19 cellular contexts compared by ENCODE assay signal in the genomic region with DNA sequence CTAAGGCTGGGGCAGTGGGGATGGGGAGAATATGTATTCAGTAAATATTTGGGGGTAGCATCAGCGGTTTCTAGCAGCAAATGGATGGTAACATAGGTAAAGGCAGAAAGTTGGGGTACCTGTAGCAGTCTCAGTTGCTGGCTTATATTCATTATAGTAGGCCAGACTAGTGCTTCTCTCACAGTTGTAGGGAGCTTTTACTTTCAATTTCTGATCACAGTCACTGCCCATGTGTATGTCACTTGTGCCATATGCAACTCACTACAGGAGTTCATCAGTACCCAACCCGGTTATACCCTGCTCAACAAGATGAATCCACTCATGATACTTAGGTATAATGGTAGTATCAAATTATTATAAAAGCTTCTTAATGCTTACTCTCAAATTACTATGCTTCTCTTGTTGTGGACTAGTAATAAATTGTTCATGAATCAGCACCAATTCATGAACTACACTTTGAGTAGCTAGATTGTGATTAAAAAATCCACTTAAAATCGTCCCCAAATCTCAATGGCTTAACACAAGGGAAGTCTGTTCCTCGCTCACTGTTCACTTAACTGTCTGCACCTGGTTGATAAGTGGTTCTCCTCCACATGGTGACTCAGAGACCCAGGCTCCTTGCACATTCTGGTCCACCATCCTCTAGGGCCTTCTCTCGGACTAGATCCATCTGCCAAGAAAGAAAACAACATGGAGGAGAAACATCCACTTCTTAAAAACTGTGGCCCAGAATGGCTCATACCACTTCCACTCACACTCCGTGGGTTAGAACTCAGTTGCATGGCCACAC. TPM values are rescaled to one million over a fixed set of nuclear protein-coding genes. Genes with fewer than 3 reads are reported as not detected.
DNase-seq lines count a peak whose midpoint lies in the region; ATAC-seq and TF ChIP-seq lines count a peak whose summit lies in the region.
"Had no signal": no experiment of that assay in that cellular context is flagged by ENCODE, and none has a peak within 500 bp of the region (broad histone marks: within the 10 kb centered on the region; RNA-seq: fewer than 3 reads in every experiment).

No MANE protein-coding gene starts in this region.

- no peak overlapping the region for H3K27ac Mint-ChIP-seq in CD4-positive, alpha-beta memory T cell
- H3K27ac Mint-ChIP-seq: activated naive CD8-positive, alpha-beta T cell; stimulated activated naive CD8-positive, alpha-beta T cell treated with anti-CD3 and anti-CD28 coated beads, Interleukin-15, Interleukin-2, amounts not matched to agents 100 ng/mL and 50 ng/mL, for 24 hours had no signal

- no peaks in the 10 kb centered on the region for H3K4me1 ChIP-seq in mesenchymal stem cell (ENCODE audit: control insufficient read depth, insufficient read depth, low read depth, low read length)
- no peaks in the 10 kb centered on the region for H3K4me1 ChIP-seq in CD4-positive, alpha-beta memory T cell (ENCODE audit: insufficient read depth, low read length)
- H3K4me1 ChIP-seq in SK-N-SH (ENCODE audit: control insufficient read depth in 1 of 2, insufficient read depth in 2 of 2, low read depth in 1 of 2, low read length in 1 of 2), result no peaks in the 10 kb centered on the region
- H3K4me1 ChIP-seq: breast epithelium, parathyroid adenoma, uterus had no signal

- no peak overlapping the region for H3K4me2 ChIP-seq in mesenchymal stem cell (ENCODE audit: low read length, poor library complexity, severe bottlenecking)
- no peak overlapping the region for H3K4me2 ChIP-seq in SK-N-SH
- H3K4me2 ChIP-seq: BLaER1 had no signal

- H2BK5ac ChIP-seq in mesenchymal stem cell (ENCODE audit: low read depth, low read length, poor library complexity, severe bottlenecking), result no peak overlapping the region

- H3K36me3 Mint-ChIP-seq in CD4-positive, alpha-beta memory T cell, result no peaks in the 10 kb centered on the region

- H2AFZ ChIP-seq in mesenchymal stem cell (ENCODE audit: low read depth, low read length), result no peak overlapping the region
- H2AFZ ChIP-seq in SK-N-SH (ENCODE audit: low read depth), result no peak overlapping the region
- H2AFZ ChIP-seq: parathyroid adenoma had no signal

- H3K23ac ChIP-seq in mesenchymal stem cell (ENCODE audit: low read length in 2 of 2), result no peak overlapping the region

- H4K20me1 ChIP-seq in SK-N-SH (ENCODE audit: insufficient read depth), result no peaks in the 10 kb centered on the region
- H4K20me1 ChIP-seq: BLaER1 had no signal

- H3K36me3 ChIP-seq in mesenchymal stem cell (ENCODE audit: control insufficient read depth in 1 of 2, insufficient read depth in 2 of 2, low read depth in 1 of 2, low read length in 2 of 2) (no peaks in the 10 kb centered on the region), SK-N-SH (replicated peaks in 1 of 2; ENCODE audit: control insufficient read depth in 1 of 2, insufficient read depth in 2 of 2, low read length in 1 of 2) (no peaks in the 10 kb centered on the region)
- H3K36me3 ChIP-seq in CD4-positive, alpha-beta memory T cell (ENCODE audit: insufficient read depth, low read length), result no peaks in the 10 kb centered on the region
- H3K36me3 ChIP-seq: BLaER1, breast epithelium, uterus, WERI-Rb-1 had no signal

- H3K9ac ChIP-seq in mesenchymal stem cell (ENCODE audit: low read length) (no peak overlapping the region), SK-N-SH (no peak overlapping the region)
- H3K9ac ChIP-seq: BLaER1, parathyroid adenoma had no signal

- no peak overlapping the region for H3K4me3 ChIP-seq in mesenchymal stem cell (ENCODE audit: insufficient read depth in 1 of 2, low read depth in 1 of 2, low read length in 2 of 2)
- no peak overlapping the region for H3K4me3 ChIP-seq in CD4-positive, alpha-beta memory T cell (ENCODE audit: low read length in 2 of 2)
- H3K4me3 ChIP-seq in SK-N-SH (ENCODE audit: low read depth in 2 of 2, low read length in 1 of 2), result no peak overlapping the region
- H3K4me3 ChIP-seq: BLaER1, breast epithelium, uterus had no signal

- H3K27me3 Mint-ChIP-seq in CD4-positive, alpha-beta memory T cell, result peaks cover 3 to 7% of the 10 kb centered on the region in 2 donors
- H3K27me3 Mint-ChIP-seq: stimulated activated naive CD8-positive, alpha-beta T cell treated with anti-CD3 and anti-CD28 coated beads, Interleukin-15, Interleukin-2, amounts not matched to agents 100 ng/mL and 50 ng/mL, for 24 hours had no signal

- no peak overlapping the region for H2AK5ac ChIP-seq in mesenchymal stem cell (ENCODE audit: low read length, severe bottlenecking)

- POLR2A ChIA-PET in CD4-positive, alpha-beta memory T cell (lab: Charles Lee; ENCODE audit: partially characterized antibody), result no interaction called here
- POLR2A ChIA-PET in SK-N-SH (lab: Yijun Ruan, JAX), result no interaction called here

- peaks cover 0 to 5% of the 10 kb centered on the region in 2 experiments for H3K27me3 ChIP-seq in mesenchymal stem cell (ENCODE audit: control insufficient read depth in 1 of 2, insufficient read depth in 1 of 2, low read length in 2 of 2)
- H3K27me3 ChIP-seq in CD4-positive, alpha-beta memory T cell (ENCODE audit: insufficient read depth, low read length), result no peaks in the 10 kb centered on the region
- no peaks in the 10 kb centered on the region for H3K27me3 ChIP-seq in SK-N-SH (ENCODE audit: insufficient read depth)
- H3K27me3 ChIP-seq: BLaER1, breast epithelium, uterus had no signal

- TF ChIP-seq RAD21 in SK-N-SH (IDR thresholded peaks at IDR 0.05; ENCODE audit: low read length), result no peak

- CTCF ChIA-PET in CD4-positive, alpha-beta memory T cell (lab: Charles Lee; ENCODE audit: partially characterized antibody), result no interaction called here
- CTCF ChIA-PET in SK-N-SH (lab: Yijun Ruan, JAX), result interaction anchor here (1.0 to 1.9 kb wide), 2 partner anchors 11 to 72 kb away, joined by 3 to 7 read pairs; no protein-coding TSS in a partner anchor

- 86% methylated on average over 4 of the region's 6 CpGs for WGBS in mesenchymal stem cell
- WGBS in SK-N-SH (ENCODE audit: low lambda C conversion rate), result 35% methylated on average over 6 of the region's 6 CpGs

- DNase-seq in mesenchymal stem cell (no peak), mucosa of gallbladder (ENCODE audit: low spot score) (no peak), SK-N-SH (no peak)
- no peak for DNase-seq in CD4-positive, alpha-beta memory T cell
- DNase-seq: activated CD8-positive, alpha-beta memory T cell treated with anti-CD3 and anti-CD28 coated beads, Interleukin-2, amount 50 U/mL, for 4 hours; effector CD8-positive, alpha-beta T cell; NCI-H1930; NCI-H526; SW 1271; uterus; WERI-Rb-1 had no signal

- ATAC-seq in GM18511 (IDR thresholded peaks at IDR 0.05; ENCODE audit: unreplicated experiment), result peak; percentile 82
- peak; percentile 68 for ATAC-seq in GM19463 (IDR thresholded peaks at IDR 0.05; ENCODE audit: unreplicated experiment)
- ATAC-seq in HG03135 (IDR thresholded peaks at IDR 0.05; ENCODE audit: unreplicated experiment), result peak; percentile 78

- H3K79me1 ChIP-seq in mesenchymal stem cell (replicated peaks; ENCODE audit: low read length, poor library complexity, severe bottlenecking), result no peaks in the 10 kb centered on the region

- no peaks in the 10 kb centered on the region for H3K9me3 ChIP-seq in mesenchymal stem cell (ENCODE audit: control insufficient read depth, low read length)
- peaks cover 0 to 4% of the 10 kb centered on the region in 2 donors for H3K9me3 ChIP-seq in CD4-positive, alpha-beta memory T cell (ENCODE audit: control insufficient read depth in 1 of 2, low read length in 2 of 2)
- H3K9me3 ChIP-seq in SK-N-SH, result no peaks in the 10 kb centered on the region
- H3K9me3 ChIP-seq: breast epithelium, uterus had no signal

- peak overlapping the region; percentile 34 for H2BK120ac ChIP-seq in mesenchymal stem cell (ENCODE audit: low read depth, low read length)

- intact Hi-C loops in CD4-positive, alpha-beta memory T cell (cut with micrococcal nuclease), result no loop called here

- no peak overlapping the region for H3K18ac ChIP-seq in mesenchymal stem cell (ENCODE audit: low read depth in 1 of 2, low read length in 2 of 2)

- TF ChIP-seq CTCF in SK-N-SH (IDR thresholded peaks at IDR 0.05), result no peak

- H4K91ac ChIP-seq in mesenchymal stem cell (ENCODE audit: low read length), result no peak overlapping the region

- no peak overlapping the region for H3K4ac ChIP-seq in mesenchymal stem cell (ENCODE audit: low read depth in 1 of 2, low read length in 2 of 2)

- peaks cover 0 to 19% (median 10%) of the 10 kb centered on the region in 8 donors for H3K9me3 Mint-ChIP-seq in CD4-positive, alpha-beta memory T cell

- no peak overlapping the region for H2BK15ac ChIP-seq in mesenchymal stem cell (ENCODE audit: low read depth, poor library complexity, severe bottlenecking)

- H3K4me3 Mint-ChIP-seq in CD4-positive, alpha-beta memory T cell, result no peak overlapping the region
- H3K4me3 Mint-ChIP-seq: activated naive CD8-positive, alpha-beta T cell; stimulated activated naive CD8-positive, alpha-beta T cell treated with anti-CD3 and anti-CD28 coated beads, Interleukin-15, Interleukin-2, amounts not matched to agents 100 ng/mL and 50 ng/mL, for 24 hours had no signal

- H2BK12ac ChIP-seq in mesenchymal stem cell (ENCODE audit: low read length in 2 of 2), result no peak overlapping the region

- H3K9me2 ChIP-seq in SK-N-SH, result no peaks in the 10 kb centered on the region

- no peaks in the 10 kb centered on the region for H3K79me2 ChIP-seq in SK-N-SH (ENCODE audit: insufficient read depth)
- H3K79me2 ChIP-seq: parathyroid adenoma had no signal

- H3K14ac ChIP-seq in mesenchymal stem cell (ENCODE audit: low read length in 2 of 2), result no peak overlapping the region

- no peak for TF ChIP-seq EP300 in SK-N-SH (IDR thresholded peaks at IDR 0.05; ENCODE audit: borderline replicate concordance in 1 of 2, low read depth in 1 of 2, low read length in 1 of 2)

- no peak overlapping the region for H3K27ac ChIP-seq in mesenchymal stem cell (ENCODE audit: low read length, poor library complexity, severe bottlenecking)
- H3K27ac ChIP-seq in CD4-positive, alpha-beta memory T cell (ENCODE audit: low read depth, low read length), result no peak overlapping the region
- no peak overlapping the region for H3K27ac ChIP-seq in SK-N-SH (ENCODE audit: low read depth in 2 of 2, low read length in 1 of 2)
- H3K27ac ChIP-seq: BLaER1, breast epithelium, parathyroid adenoma, uterus, WERI-Rb-1 had no signal

- no peaks in the 10 kb centered on the region for H3F3A ChIP-seq in SK-N-SH (replicated peaks; ENCODE audit: insufficient read depth)

- H3K4me1 Mint-ChIP-seq in CD4-positive, alpha-beta memory T cell, result no peaks in the 10 kb centered on the region

- H4K8ac ChIP-seq in mesenchymal stem cell (ENCODE audit: low read length), result no peak overlapping the region

TF ChIP-seq in SK-N-SH, 30 proteins besides CTCF, POLR2A, EP300 and RAD21 (continues in another document):
- TF ChIP-seq SMC3 (IDR thresholded peaks at IDR 0.05; ENCODE audit: low read depth, low read length) (no peak), NRF1 (IDR thresholded peaks at IDR 0.05; ENCODE audit: low read depth, low read length) (no peak)

RNA-seq across cellular contexts. Expression of a gene that starts 31.3 kb away (rescaled TPM):
- 29.6 TPM for polyA plus RNA-seq in mesenchymal stem cell (2013, experiment 1 of 2)
- polyA plus RNA-seq in mesenchymal stem cell (2013, experiment 2 of 2), result 30.4 TPM
- total RNA-seq in CD4-positive, alpha-beta memory T cell, result 10 to 100 TPM; 17.5 to 19.9 TPM
- polyA plus RNA-seq in CD4-positive, alpha-beta memory T cell, result 10 to 100 TPM; 71.9 to 88.8 TPM
- total RNA-seq in mucosa of gallbladder, result 53.2 TPM
- 3.1 and 3.8 TPM in 2 replicates for polyA plus RNA-seq in SK-N-SH (2012; rRNA removed)
- 3.4 TPM in 2 replicates for polyA plus RNA-seq in SK-N-SH (2012; cell fraction: cytosol; rRNA removed)
- 6.3 and 7.0 TPM in 2 replicates for polyA plus RNA-seq in SK-N-SH (2012; cell fraction: nucleus; rRNA removed)
